Comparison of ENCODE assay signal across 9 cellular contexts in the genomic region with DNA sequence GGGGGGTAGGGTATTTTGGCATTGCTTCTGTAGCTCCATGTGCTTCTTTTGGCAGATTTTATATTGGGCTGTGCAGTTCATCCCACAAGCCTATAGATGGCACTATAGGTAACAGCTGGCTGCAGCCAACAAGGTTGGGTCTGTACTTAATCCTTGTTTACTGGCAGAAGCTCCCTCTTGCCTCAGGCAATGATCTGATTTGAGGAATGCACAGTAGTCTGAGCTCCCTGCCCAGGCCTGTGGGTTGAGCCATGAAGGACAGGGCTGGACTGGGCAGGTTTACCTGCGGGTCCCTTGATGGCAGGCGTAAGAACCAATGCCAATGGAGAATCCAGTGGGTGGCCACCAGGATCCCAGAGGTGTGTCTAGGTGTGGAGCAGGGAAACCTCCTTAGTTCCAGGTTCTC. TPM values are rescaled to one million over a fixed set of nuclear protein-coding genes. Genes with fewer than 3 reads are reported as not detected.
DNase-seq lines count a peak whose midpoint lies in the region; ATAC-seq and TF ChIP-seq lines count a peak whose summit lies in the region.
"Had no signal": no experiment of that assay in that cellular context is flagged by ENCODE, and none has a peak within 500 bp of the region (broad histone marks: within the 10 kb centered on the region; RNA-seq: fewer than 3 reads in every experiment).

No MANE protein-coding gene starts in this region.

- in situ Hi-C loops in gastrocnemius medialis (cut with MboI; ENCODE audit: low sequenced_read_pairs in 4 of 4): no loop called here

- TF ChIP-seq CTCF in HFFc6 (IDR thresholded peaks at IDR 0.05) (peak; percentile 84), OCI-LY1 (IDR thresholded peaks at IDR 0.05; ENCODE audit: low read length) (peak; percentile 78), cardiac fibroblast (IDR thresholded peaks at IDR 0.05; ENCODE audit: low read depth, low read length) (peak; percentile 90), gastrocnemius medialis (IDR thresholded peaks at IDR 0.05 in 4 of 5, conservative IDR thresholded peaks at IDR 0.05 in 1 of 5) (peak in 2 of 5 experiments; percentile 35 to 48)

- no peak for TF ChIP-seq POLR2A in gastrocnemius medialis (IDR thresholded peaks at IDR 0.05)

- intact Hi-C loops in gastrocnemius medialis (cut with DNase I; ENCODE audit: low total_unique reads): no loop called here

- no peak overlapping the region for H3K4me2 ChIP-seq in OCI-LY1 (ENCODE audit: low read length)

- H3K27ac ChIP-seq in OCI-LY1 (ENCODE audit: low read depth, low read length, poor library complexity, severe bottlenecking): no peak overlapping the region
- no peak overlapping the region for H3K27ac ChIP-seq in gastrocnemius medialis

- H3K79me2 ChIP-seq in OCI-LY1 (ENCODE audit: insufficient read depth, low read length): no peaks in the 10 kb centered on the region

- no peaks in the 10 kb centered on the region for H3K9me3 Mint-ChIP-seq in activated CD8-positive, alpha-beta memory T cell treated with anti-CD3 and anti-CD28 coated beads, Interleukin-2, amount 10 ng/mL, durations not matched to agents 7 days and 5 days (ENCODE audit: low read depth)
- H3K9me3 Mint-ChIP-seq in HFFc6 (no peaks in the 10 kb centered on the region), memory B cell (peaks cover 3% of the 10 kb centered on the region)

- H2AFZ ChIP-seq in OCI-LY1 (ENCODE audit: low read length): no peak overlapping the region

- peak; percentile 64 for ATAC-seq in activated CD8-positive, alpha-beta memory T cell treated with anti-CD3 and anti-CD28 coated beads, Interleukin-2, amount 10 ng/mL, durations not matched to agents 7 days and 5 days
- ATAC-seq in memory B cell (ENCODE audit: low read depth): no peak
- ATAC-seq in gastrocnemius medialis: no peak

- peaks cover 28% of the 10 kb centered on the region for H3K27me3 Mint-ChIP-seq in activated CD8-positive, alpha-beta memory T cell treated with anti-CD3 and anti-CD28 coated beads, Interleukin-2, amount 10 ng/mL, durations not matched to agents 7 days and 5 days
- H3K27me3 Mint-ChIP-seq in HFFc6 (ENCODE audit: insufficient read depth) (peaks cover 17% of the 10 kb centered on the region), memory B cell (peaks cover 14% of the 10 kb centered on the region)

- no peaks in the 10 kb centered on the region for H3K9me2 ChIP-seq in OCI-LY1 (ENCODE audit: low read depth, low read length)

- H3F3A ChIP-seq in OCI-LY1 (ENCODE audit: insufficient read depth, low read length): no peaks in the 10 kb centered on the region

- H3K9me3 ChIP-seq in OCI-LY1 (ENCODE audit: low read length) (no peaks in the 10 kb centered on the region), gastrocnemius medialis (no peaks in the 10 kb centered on the region)

- H3K4me3 ChIP-seq in OCI-LY1 (ENCODE audit: low read depth, low read length, poor library complexity, severe bottlenecking) (no peak overlapping the region), cardiac fibroblast (replicated peaks in 1 of 2; ENCODE audit: low read depth in 2 of 2, low read length in 2 of 2) (no peak overlapping the region), gastrocnemius medialis (no peak overlapping the region)

- no peak overlapping the region for H3K4me3 Mint-ChIP-seq in activated CD8-positive, alpha-beta memory T cell treated with anti-CD3 and anti-CD28 coated beads, Interleukin-2, amount 10 ng/mL, durations not matched to agents 7 days and 5 days
- no peak overlapping the region for H3K4me3 Mint-ChIP-seq in HFFc6
- no peak overlapping the region for H3K4me3 Mint-ChIP-seq in memory B cell

- CTCF ChIA-PET in activated CD8-positive, alpha-beta memory T cell treated with anti-CD3 and anti-CD28 coated beads, Interleukin-2, amount 10 ng/mL, durations not matched to agents 7 days and 5 days (lab: Charles Lee): interaction anchor here (0.8 to 2.2 kb wide), 18 partner anchors 9 to 840 kb away, joined by 3 to 15 read pairs (median 4); no protein-coding TSS in a partner anchor

- no peaks in the 10 kb centered on the region for H4K20me1 ChIP-seq in OCI-LY1 (ENCODE audit: insufficient read depth, low read length)

- no peaks in the 10 kb centered on the region for H3K36me3 ChIP-seq in OCI-LY1 (ENCODE audit: insufficient read depth, low read length)
- H3K36me3 ChIP-seq in gastrocnemius medialis: no peaks in the 10 kb centered on the region

- H3K27me3 ChIP-seq in OCI-LY1 (ENCODE audit: insufficient read depth, low read length): no peaks in the 10 kb centered on the region; the same call in 1 of the 2 replicates
- no peaks in the 10 kb centered on the region for H3K27me3 ChIP-seq in gastrocnemius medialis

- H3K27ac Mint-ChIP-seq in activated CD8-positive, alpha-beta memory T cell treated with anti-CD3 and anti-CD28 coated beads, Interleukin-2, amount 10 ng/mL, durations not matched to agents 7 days and 5 days: no peak overlapping the region
- no peak overlapping the region for H3K27ac Mint-ChIP-seq in HFFc6
- no peak overlapping the region for H3K27ac Mint-ChIP-seq in memory B cell

- H3K36me3 Mint-ChIP-seq in activated CD8-positive, alpha-beta memory T cell treated with anti-CD3 and anti-CD28 coated beads, Interleukin-2, amount 10 ng/mL, durations not matched to agents 7 days and 5 days: no peaks in the 10 kb centered on the region
- H3K36me3 Mint-ChIP-seq in HFFc6 (ENCODE audit: low read depth): no peaks in the 10 kb centered on the region
- H3K36me3 Mint-ChIP-seq in memory B cell: peaks cover 2% of the 10 kb centered on the region

- H3K9ac ChIP-seq in OCI-LY1 (ENCODE audit: low read length): no peak overlapping the region

- DNase-seq in activated CD8-positive, alpha-beta memory T cell treated with anti-CD3 and anti-CD28 coated beads, Interleukin-2, amount 10 ng/mL, durations not matched to agents 7 days and 5 days: peak; percentile 49
- DNase-seq in activated CD8-positive, alpha-beta memory T cell treated with anti-CD3 and anti-CD28 coated beads, Interleukin-2, amount 50 U/mL, for 48 hours: no peak
- DNase-seq in HFFc6 (peak; percentile 75), cardiac fibroblast (ENCODE audit: low read depth in 2 of 2) (peak; percentile 63 to 64), memory B cell (ENCODE audit: low spot score in 2 of 2) (peak; percentile 5 to 27), gastrocnemius medialis (no peak)
- DNase-seq in effector CD4-positive, alpha-beta T cell: no peak

- H3K4me1 ChIP-seq in OCI-LY1 (ENCODE audit: insufficient read depth, low read length, severe bottlenecking) (no peaks in the 10 kb centered on the region), gastrocnemius medialis (no peaks in the 10 kb centered on the region)

- H3K4me1 Mint-ChIP-seq in activated CD8-positive, alpha-beta memory T cell treated with anti-CD3 and anti-CD28 coated beads, Interleukin-2, amount 10 ng/mL, durations not matched to agents 7 days and 5 days: no peaks in the 10 kb centered on the region
- H3K4me1 Mint-ChIP-seq in HFFc6 (ENCODE audit: low read depth) (no peaks in the 10 kb centered on the region), memory B cell (no peaks in the 10 kb centered on the region)

RNA-seq across cellular contexts. Expression of gene OR1J2, which starts 11.7 kb away (rescaled TPM):
- not detected for total RNA-seq in activated CD8-positive, alpha-beta memory T cell treated with anti-CD3 and anti-CD28 coated beads, Interleukin-2, amount 10 ng/mL, durations not matched to agents 7 days and 5 days
- not detected for total RNA-seq in HFFc6 (2021; fragmentation: NEBNext Ultra II Directional; extraction: Animal tissue kit (Norgen Biotek cat#: 25700))
- total RNA-seq in gastrocnemius medialis: not detected
- total RNA-seq: glomerular endothelial cell had no signal

RNA-seq across cellular contexts. Expression of gene OR1J4, which starts 20.1 kb away (rescaled TPM):
- not detected for total RNA-seq in activated CD8-positive, alpha-beta memory T cell treated with anti-CD3 and anti-CD28 coated beads, Interleukin-2, amount 10 ng/mL, durations not matched to agents 7 days and 5 days
- total RNA-seq in HFFc6 (2021; fragmentation: NEBNext Ultra II Directional; extraction: Animal tissue kit (Norgen Biotek cat#: 25700)): not detected
- not detected for total RNA-seq in gastrocnemius medialis
- total RNA-seq: glomerular endothelial cell had no signal

RNA-seq across cellular contexts. Expression of gene OR1J1, which starts 21.2 kb away (rescaled TPM):
- total RNA-seq in activated CD8-positive, alpha-beta memory T cell treated with anti-CD3 and anti-CD28 coated beads, Interleukin-2, amount 10 ng/mL, durations not matched to agents 7 days and 5 days: not detected
- total RNA-seq in HFFc6 (2021; fragmentation: NEBNext Ultra II Directional; extraction: Animal tissue kit (Norgen Biotek cat#: 25700)): not detected
- total RNA-seq in gastrocnemius medialis: not detected
- total RNA-seq: glomerular endothelial cell had no signal

RNA-seq across cellular contexts. Expression of gene OR1N1, which starts 28.2 kb away (rescaled TPM):
- not detected for total RNA-seq in activated CD8-positive, alpha-beta memory T cell treated with anti-CD3 and anti-CD28 coated beads, Interleukin-2, amount 10 ng/mL, durations not matched to agents 7 days and 5 days
- not detected for total RNA-seq in HFFc6 (2021; fragmentation: NEBNext Ultra II Directional; extraction: Animal tissue kit (Norgen Biotek cat#: 25700))
- total RNA-seq in gastrocnemius medialis: not detected
- total RNA-seq: glomerular endothelial cell had no signal

RNA-seq across cellular contexts. Expression of gene OR1N2, which starts 54.0 kb away (rescaled TPM):
- not detected for total RNA-seq in activated CD8-positive, alpha-beta memory T cell treated with anti-CD3 and anti-CD28 coated beads, Interleukin-2, amount 10 ng/mL, durations not matched to agents 7 days and 5 days
- total RNA-seq in HFFc6 (2021; fragmentation: NEBNext Ultra II Directional; extraction: Animal tissue kit (Norgen Biotek cat#: 25700)): not detected
- total RNA-seq in gastrocnemius medialis: not detected
- total RNA-seq: glomerular endothelial cell had no signal

Comparison
In these comparisons a context has a peak if more than half of its experiments do, and no peak if none do; other contexts are left out.
1. DNase-seq: peak in activated CD8-positive, alpha-beta memory T cell treated with anti-CD3 and anti-CD28 coated beads, Interleukin-2, amount 10 ng/mL, durations not matched to agents 7 days and 5 days (single experiment), HFFc6 (single experiment), cardiac fibroblast (2 of 2) and memory B cell (2 of 2); none in activated CD8-positive, alpha-beta memory T cell treated with anti-CD3 and anti-CD28 coated beads, Interleukin-2, amount 50 U/mL, for 48 hours (single experiment), gastrocnemius medialis (0 of 2) and effector CD4-positive, alpha-beta T cell (single experiment).